In genomic region chr6:110063864-110064263, GRCh38 we compare ENCODE assay signal across 15 cellular contexts.
DNase-seq lines count a peak whose midpoint lies in the region; ATAC-seq and TF ChIP-seq lines count a peak whose summit lies in the region.
"Had no signal": no experiment of that assay in that cellular context is flagged by ENCODE, and none has a peak within 500 bp of the region (broad histone marks: within the 10 kb centered on the region; RNA-seq: fewer than 3 reads in every experiment).

No MANE protein-coding gene starts in this region.

- in situ Hi-C loops in GM23248 (cut with MboI) = no loop called here

- H2AFZ ChIP-seq in GM23248 = no peak overlapping the region
- no peak overlapping the region for H2AFZ ChIP-seq in hepatocyte

- ATAC-seq in GM18520 (IDR thresholded peaks at IDR 0.05; ENCODE audit: unreplicated experiment) (peak; percentile 48), GM21619 (IDR thresholded peaks at IDR 0.05; ENCODE audit: unreplicated experiment) (peak; percentile 63)

- no peak overlapping the region for H3K9ac ChIP-seq in GM23248

- 42 to 51% methylated on average over 5 of the region's 5 CpGs for WGBS in GM23248 (ENCODE audit: low coverage in 1 of 2, low lambda C conversion rate in 2 of 2, missing lambda C conversion rate in 2 of 2), 2 experiments
- WGBS in testis, 2 donors = 78 to 85% methylated on average over 5 of the region's 5 CpGs
- WGBS in hepatocyte (ENCODE audit: low lambda C conversion rate, missing lambda C conversion rate) = 79% methylated on average over 5 of the region's 5 CpGs

- no peaks in the 10 kb centered on the region for H3K9me3 ChIP-seq in SJCRH30 (replicated peaks)
- H3K9me3 ChIP-seq in GM23248 (ENCODE audit: low read depth) = no peaks in the 10 kb centered on the region
- no peaks in the 10 kb centered on the region for H3K9me3 ChIP-seq in testis
- H3K9me3 ChIP-seq in hepatocyte (ENCODE audit: low read depth) = no peaks in the 10 kb centered on the region
- H3K9me3 ChIP-seq: Peyer's patch, prostate gland had no signal

- DNase-seq in NCI-H187 treated with DMSO at 0.1 percent for 48 hours (lab: John Stamatoyannopoulos, UW) (peak; percentile 34), myocyte (ENCODE audit: low read depth) (peak; percentile 59), SJCRH30 (no peak), GM23248 (no peak), testis (no peak), hepatocyte (ENCODE audit: low spot score) (no peak)
- DNase-seq: central memory CD4-positive, alpha-beta T cell; erythroblast; IMR-90; mesenchymal stem cell; NCI-H2029 treated with DMSO at 0.1 percent for 48 hours; Peyer's patch had no signal

- TF ChIP-seq CTCF in testis (IDR thresholded peaks at IDR 0.05) (no peak), hepatocyte (IDR thresholded peaks at IDR 0.05; ENCODE audit: poor library complexity) (no peak)

- TF ChIP-seq POLR2A in testis (IDR thresholded peaks at IDR 0.05) = no peak

- H3K4me2 ChIP-seq in GM23248 (ENCODE audit: unreplicated experiment) (no peak overlapping the region), hepatocyte (no peak overlapping the region)

- no peaks in the 10 kb centered on the region for H3F3A ChIP-seq in GM23248 (ENCODE audit: insufficient read depth)

- no peaks in the 10 kb centered on the region for H3K36me3 ChIP-seq in SJCRH30
- H3K36me3 ChIP-seq in GM23248 (ENCODE audit: low read depth) = no peaks in the 10 kb centered on the region
- H3K36me3 ChIP-seq in testis (ENCODE audit: low read depth, missing control alignments) = no peaks in the 10 kb centered on the region
- H3K36me3 ChIP-seq in hepatocyte (replicated peaks; ENCODE audit: insufficient read depth, low read depth) = no peaks in the 10 kb centered on the region
- H3K36me3 ChIP-seq: Peyer's patch, prostate gland had no signal

- H3K79me2 ChIP-seq in GM23248 (ENCODE audit: insufficient read depth) = no peaks in the 10 kb centered on the region
- H3K79me2 ChIP-seq in hepatocyte = no peaks in the 10 kb centered on the region

- H3K27me3 ChIP-seq in SJCRH30 (peaks cover 6% of the 10 kb centered on the region; the same call in 1 of the 2 replicates), GM23248 (replicated peaks; ENCODE audit: insufficient read depth) (peaks cover 27% of the 10 kb centered on the region), testis (no peaks in the 10 kb centered on the region), hepatocyte (peaks cover 4% of the 10 kb centered on the region)
- H3K27me3 ChIP-seq: Peyer's patch had no signal

- no peak overlapping the region for H3K27ac ChIP-seq in SJCRH30
- H3K27ac ChIP-seq in GM23248 = no peak overlapping the region
- H3K27ac ChIP-seq in testis = no peak overlapping the region
- no peak overlapping the region for H3K27ac ChIP-seq in hepatocyte
- H3K27ac ChIP-seq: Peyer's patch, prostate gland had no signal

- H4K20me1 ChIP-seq in GM23248 (ENCODE audit: insufficient read depth) = no peaks in the 10 kb centered on the region
- no peaks in the 10 kb centered on the region for H4K20me1 ChIP-seq in hepatocyte (ENCODE audit: insufficient read depth, poor library complexity, severe bottlenecking)

- H3K9me2 ChIP-seq in GM23248 (ENCODE audit: insufficient read depth) (no peaks in the 10 kb centered on the region), hepatocyte (replicated peaks; ENCODE audit: insufficient read depth) (no peaks in the 10 kb centered on the region)

- intact Hi-C loops in testis (cut with DNase I; ENCODE audit: low total_unique reads) = no loop called here

- H3K4me3 ChIP-seq in SJCRH30 = no peak overlapping the region
- H3K4me3 ChIP-seq in GM23248 = no peak overlapping the region
- H3K4me3 ChIP-seq in testis = no peak overlapping the region
- H3K4me3 ChIP-seq in hepatocyte = no peak overlapping the region
- H3K4me3 ChIP-seq: Peyer's patch, prostate gland had no signal

- H3K4me1 ChIP-seq in SJCRH30 = no peaks in the 10 kb centered on the region
- no peaks in the 10 kb centered on the region for H3K4me1 ChIP-seq in GM23248 (ENCODE audit: insufficient read depth)
- no peaks in the 10 kb centered on the region for H3K4me1 ChIP-seq in testis
- H3K4me1 ChIP-seq in hepatocyte (ENCODE audit: insufficient read depth) = no peaks in the 10 kb centered on the region
- H3K4me1 ChIP-seq: Peyer's patch, prostate gland had no signal

Comparison
In these comparisons a context has a peak if more than half of its experiments do, and no peak if none do; other contexts are left out.
1. DNase-seq: peak in NCI-H187 treated with DMSO at 0.1 percent for 48 hours (single experiment) and myocyte (single experiment); none in SJCRH30 (0 of 2), GM23248 (single experiment), testis (single experiment) and hepatocyte (single experiment).